ENCODE assay signal across 8 cellular contexts in the genomic region with DNA sequence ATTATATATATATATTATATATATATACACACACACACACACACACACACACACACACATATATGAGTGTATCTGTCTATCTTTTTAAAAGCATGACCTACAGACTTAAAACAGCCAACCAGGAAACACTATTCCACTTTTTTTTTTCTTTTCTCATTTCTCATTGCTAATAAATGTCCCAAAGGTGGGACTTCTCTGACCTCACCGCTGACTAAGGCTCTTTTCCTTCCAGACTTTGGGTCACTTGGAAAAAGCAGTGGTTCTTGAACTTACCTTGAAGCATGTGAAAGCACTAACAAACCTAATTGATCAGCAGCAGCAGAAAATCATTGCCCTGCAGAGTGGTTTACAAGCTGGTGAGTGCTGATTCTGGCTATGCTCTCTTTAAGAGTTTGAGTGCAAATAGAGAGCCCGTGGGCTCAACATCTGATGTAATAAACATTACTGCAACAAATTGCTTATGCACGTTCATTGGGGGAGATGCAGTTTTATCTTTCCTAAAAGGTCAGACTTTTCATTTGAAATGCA. TPM values are rescaled to one million over a fixed set of nuclear protein-coding genes. Genes with fewer than 3 reads are reported as not detected.
DNase-seq lines count a peak whose midpoint lies in the region; ATAC-seq and TF ChIP-seq lines count a peak whose summit lies in the region.

No MANE protein-coding gene starts in this region.

- H3K27ac Mint-ChIP-seq in activated CD8-positive, alpha-beta memory T cell treated with anti-CD3 and anti-CD28 coated beads, Interleukin-2, amount 10 ng/mL, durations not matched to agents 7 days and 5 days = peak overlapping the region; percentile 87
- peak overlapping the region; percentile 64 for H3K27ac Mint-ChIP-seq in activated naive CD8-positive, alpha-beta T cell

- no peaks in the 10 kb centered on the region for H3K9me3 ChIP-seq in testis

- H3K27me3 ChIP-seq in kidney epithelial cell (ENCODE audit: control insufficient read depth, insufficient read depth, low read length) (no peaks in the 10 kb centered on the region), testis (no peaks in the 10 kb centered on the region)

- no peak for ATAC-seq in activated CD8-positive, alpha-beta memory T cell treated with anti-CD3 and anti-CD28 coated beads, Interleukin-2, amount 10 ng/mL, durations not matched to agents 7 days and 5 days
- ATAC-seq in GM21576 (IDR thresholded peaks at IDR 0.05; ENCODE audit: unreplicated experiment) = no peak

- DNase-seq in activated CD8-positive, alpha-beta memory T cell treated with anti-CD3 and anti-CD28 coated beads, Interleukin-2, amount 10 ng/mL, durations not matched to agents 7 days and 5 days = no peak
- no peak for DNase-seq in activated CD8-positive, alpha-beta memory T cell treated with anti-CD3 and anti-CD28 coated beads for 24 hours
- DNase-seq in kidney epithelial cell (ENCODE audit: low read depth) (no peak), testis (no peak), DMS153 (lab: John Stamatoyannopoulos, UW) (no peak)
- no peak for DNase-seq in stimulated activated CD4-positive, alpha-beta T cell treated with anti-CD3 and anti-CD28 coated beads, Interleukin-4, amount 100 ng/mL, for 4 hours

- peak overlapping the region; percentile 93 for H3K4me3 Mint-ChIP-seq in activated CD8-positive, alpha-beta memory T cell treated with anti-CD3 and anti-CD28 coated beads, Interleukin-2, amount 10 ng/mL, durations not matched to agents 7 days and 5 days
- H3K4me3 Mint-ChIP-seq in activated naive CD8-positive, alpha-beta T cell = peak overlapping the region; percentile 92

- TF ChIP-seq CTCF in kidney epithelial cell (IDR thresholded peaks at IDR 0.05; ENCODE audit: insufficient read depth, low read length, poor library complexity, severe bottlenecking) (no peak), testis (IDR thresholded peaks at IDR 0.05) (no peak)

- H3K4me3 ChIP-seq in kidney epithelial cell (ENCODE audit: low read depth, low read length) = peak overlapping the region; percentile 95
- peak overlapping the region; percentile 77 to 92 for H3K4me3 ChIP-seq in testis

- H3K36me3 ChIP-seq in kidney epithelial cell (ENCODE audit: control insufficient read depth, insufficient read depth, low read length) (peaks cover 6% of the 10 kb centered on the region), testis (ENCODE audit: low read depth, missing control alignments) (no peaks in the 10 kb centered on the region)

- TF ChIP-seq POLR2A in testis (IDR thresholded peaks at IDR 0.05) = no peak

- peaks cover 47% of the 10 kb centered on the region for H3K4me1 Mint-ChIP-seq in activated CD8-positive, alpha-beta memory T cell treated with anti-CD3 and anti-CD28 coated beads, Interleukin-2, amount 10 ng/mL, durations not matched to agents 7 days and 5 days
- peaks cover 64% of the 10 kb centered on the region for H3K4me1 Mint-ChIP-seq in activated naive CD8-positive, alpha-beta T cell (ENCODE audit: low read depth)

- no peaks in the 10 kb centered on the region for H3K27me3 Mint-ChIP-seq in activated CD8-positive, alpha-beta memory T cell treated with anti-CD3 and anti-CD28 coated beads, Interleukin-2, amount 10 ng/mL, durations not matched to agents 7 days and 5 days
- no peaks in the 10 kb centered on the region for H3K27me3 Mint-ChIP-seq in activated naive CD8-positive, alpha-beta T cell

- 29 to 41% methylated on average over 3 of the region's 3 CpGs for WGBS in testis, 2 donors

- CTCF ChIA-PET in activated CD8-positive, alpha-beta memory T cell treated with anti-CD3 and anti-CD28 coated beads, Interleukin-2, amount 10 ng/mL, durations not matched to agents 7 days and 5 days (lab: Charles Lee) = interaction anchor here (0.7 to 13.2 kb wide), 13 partner anchors 19 to 269 kb away, joined by 3 to 212 read pairs (median 4); no protein-coding TSS in a partner anchor

- H3K36me3 Mint-ChIP-seq in activated CD8-positive, alpha-beta memory T cell treated with anti-CD3 and anti-CD28 coated beads, Interleukin-2, amount 10 ng/mL, durations not matched to agents 7 days and 5 days = peaks cover 67% of the 10 kb centered on the region
- peaks cover 16% of the 10 kb centered on the region for H3K36me3 Mint-ChIP-seq in activated naive CD8-positive, alpha-beta T cell

- intact Hi-C loops in testis (cut with DNase I; ENCODE audit: low total_unique reads) = loop anchor here (10.0 kb wide), 1 partner anchor 256 kb away; no protein-coding TSS in a partner anchor

- H3K4me1 ChIP-seq in testis = peaks cover 47% of the 10 kb centered on the region

- H3K27ac ChIP-seq in testis = peak overlapping the region in 1 of 2 donors; percentile 97

- H3K9me3 Mint-ChIP-seq in activated CD8-positive, alpha-beta memory T cell treated with anti-CD3 and anti-CD28 coated beads, Interleukin-2, amount 10 ng/mL, durations not matched to agents 7 days and 5 days (ENCODE audit: low read depth) = no peaks in the 10 kb centered on the region
- H3K9me3 Mint-ChIP-seq in activated naive CD8-positive, alpha-beta T cell (ENCODE audit: low read depth) = no peaks in the 10 kb centered on the region

RNA-seq across cellular contexts. Expression of gene BHLHE40, which starts 2.0 kb away (rescaled TPM):
- total RNA-seq in activated CD8-positive, alpha-beta memory T cell treated with anti-CD3 and anti-CD28 coated beads, Interleukin-2, amount 10 ng/mL, durations not matched to agents 7 days and 5 days = 100 to 1,000 TPM; 281 to 491 TPM
- total RNA-seq in kidney epithelial cell (174 and 215 TPM in 2 replicates), testis (10 to 100 TPM; 28.7 to 40.6 TPM)
- 26.2 TPM for polyA plus RNA-seq in testis (ENCODE audit: insufficient read depth, low read depth, low replicate concordance)
